Comparison of ENCODE assay signal across 8 cellular contexts in the genomic region with DNA sequence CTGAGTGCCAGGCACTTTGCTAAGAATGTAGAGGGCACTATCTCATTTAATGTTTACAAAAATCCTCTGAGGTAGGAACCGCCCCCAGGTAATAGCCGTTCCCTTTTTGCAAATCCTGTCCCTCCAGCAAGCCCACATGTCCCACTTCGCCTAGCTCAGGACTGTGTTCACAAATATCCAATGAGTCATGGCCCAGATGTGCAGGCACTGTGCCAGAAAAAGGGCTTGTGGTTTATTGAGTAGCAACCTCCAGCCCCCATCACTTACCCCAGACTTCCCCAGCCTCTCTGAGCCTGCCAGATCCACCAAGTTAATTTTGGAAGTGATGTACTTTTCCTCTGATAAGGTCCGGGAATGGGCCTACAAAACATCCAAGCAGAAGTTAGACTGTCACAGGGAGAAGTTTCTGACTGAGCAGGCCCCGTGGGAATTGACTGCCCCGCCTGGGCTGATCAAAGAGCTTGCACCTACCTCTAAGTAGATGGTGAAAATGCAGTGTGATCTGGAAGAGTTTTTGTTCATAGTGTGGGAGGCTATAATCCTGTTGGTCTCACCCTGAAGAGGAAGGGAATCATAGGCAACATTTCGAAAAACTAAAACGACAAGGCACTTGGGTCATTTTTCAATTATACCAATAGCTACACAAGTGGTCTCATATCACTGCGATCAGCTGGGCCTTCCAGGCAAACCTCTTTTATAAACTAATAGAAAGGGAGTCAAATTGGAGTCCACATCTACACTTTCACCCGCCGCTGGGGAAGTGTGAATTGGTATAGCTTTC. TPM values are rescaled to one million over a fixed set of nuclear protein-coding genes. Genes with fewer than 3 reads are reported as not detected.
A peak's percentile ranks its signal among the peaks of the same experiment; 100 is the strongest.
DNase-seq lines count a peak whose midpoint lies in the region; ATAC-seq and TF ChIP-seq lines count a peak whose summit lies in the region.

No MANE protein-coding gene starts in this region.

- H3K4me3 ChIP-seq in RWPE2 (ENCODE audit: severe bottlenecking), result no peak overlapping the region
- H3K4me3 ChIP-seq in lung, result no peak overlapping the region

- peak; percentile 93 for ATAC-seq in RWPE2 (ENCODE audit: low read depth)
- ATAC-seq in lung (ENCODE audit: insufficient read depth, low FRiP score), result no peak
- no peak for ATAC-seq in GM19455 (IDR thresholded peaks at IDR 0.05; ENCODE audit: unreplicated experiment)

- H3K36me3 ChIP-seq in RWPE2 (ENCODE audit: low read depth) (no peaks in the 10 kb centered on the region), lung (ENCODE audit: control insufficient read depth in 2 of 2, insufficient read depth in 2 of 2, low read length in 2 of 2) (no peaks in the 10 kb centered on the region)

- peaks cover 6% of the 10 kb centered on the region for H3K27me3 Mint-ChIP-seq in HFFc6 (ENCODE audit: insufficient read depth)
- no peaks in the 10 kb centered on the region for H3K27me3 Mint-ChIP-seq in T-helper 2 cell treated with Interferon-gamma antibody and Interleukin-4, amounts not matched to agents 5 μg/mL and 100 μg/mL, for 36 hours (ENCODE audit: low read depth)

- no peaks in the 10 kb centered on the region for H3K9me3 ChIP-seq in RWPE2 (ENCODE audit: severe bottlenecking)
- no peaks in the 10 kb centered on the region for H3K9me3 ChIP-seq in lung (ENCODE audit: control insufficient read depth in 2 of 2, insufficient read depth in 1 of 2, low read length in 1 of 2)

- H3K27me3 ChIP-seq in RWPE2 (ENCODE audit: insufficient read depth, poor library complexity, severe bottlenecking) (no peaks in the 10 kb centered on the region), lung (ENCODE audit: control insufficient read depth, insufficient read depth) (no peaks in the 10 kb centered on the region)

- H3K4me1 ChIP-seq in RWPE2 (ENCODE audit: insufficient read depth, poor library complexity, severe bottlenecking) (peaks cover 11% of the 10 kb centered on the region), lung (ENCODE audit: control insufficient read depth in 2 of 2, insufficient read depth in 2 of 2, low read length in 2 of 2) (no peaks in the 10 kb centered on the region)

- peak; percentile 82 for DNase-seq in CD1c-positive myeloid dendritic cell (ENCODE audit: extremely low spot score)
- peak; percentile 79 for DNase-seq in HFFc6
- peak; percentile 86 for DNase-seq in RWPE2 (ENCODE audit: low spot score)
- peak; percentile 65 for DNase-seq in brain pericyte (ENCODE audit: low read depth, low spot score)
- DNase-seq in lung (ENCODE audit: low spot score), result peak; percentile 67
- DNase-seq in stimulated activated CD8-positive, alpha-beta memory T cell treated with anti-CD3 and anti-CD28 coated beads, Interleukin-7, amount 100 ng/mL, for 48 hours (ENCODE audit: extremely low read depth in 1 of 2, low read depth in 1 of 2), result peak; percentile 9 to 39
- no peak for DNase-seq in T-helper 2 cell treated with Interferon-gamma antibody and Interleukin-4, amounts not matched to agents 5 μg/mL and 100 μg/mL, for 36 hours (ENCODE audit: low spot score)

- WGBS in lung, 2 donors, result 44 to 51% methylated on average over 11 of the region's 11 CpGs

- no peaks in the 10 kb centered on the region for H3K36me3 Mint-ChIP-seq in HFFc6 (ENCODE audit: low read depth)
- H3K36me3 Mint-ChIP-seq in T-helper 2 cell treated with Interferon-gamma antibody and Interleukin-4, amounts not matched to agents 5 μg/mL and 100 μg/mL, for 36 hours (ENCODE audit: low read depth), result no peaks in the 10 kb centered on the region

- no peak overlapping the region; the same call in 1 of the 2 replicates for H3K4me3 Mint-ChIP-seq in HFFc6
- H3K4me3 Mint-ChIP-seq in T-helper 2 cell treated with Interferon-gamma antibody and Interleukin-4, amounts not matched to agents 5 μg/mL and 100 μg/mL, for 36 hours, result no peak overlapping the region

- H3K27ac ChIP-seq in RWPE2 (ENCODE audit: poor library complexity, severe bottlenecking) (no peak overlapping the region), lung (ENCODE audit: low read depth in 1 of 2, low read length in 1 of 2) (peak overlapping the region in 1 of 2 donors; percentile 68)

- no peaks in the 10 kb centered on the region for H3K9me3 Mint-ChIP-seq in HFFc6
- no peaks in the 10 kb centered on the region for H3K9me3 Mint-ChIP-seq in T-helper 2 cell treated with Interferon-gamma antibody and Interleukin-4, amounts not matched to agents 5 μg/mL and 100 μg/mL, for 36 hours

- H3K27ac Mint-ChIP-seq in HFFc6, result no peak overlapping the region
- no peak overlapping the region for H3K27ac Mint-ChIP-seq in T-helper 2 cell treated with Interferon-gamma antibody and Interleukin-4, amounts not matched to agents 5 μg/mL and 100 μg/mL, for 36 hours

- TF ChIP-seq CTCF in HFFc6 (IDR thresholded peaks at IDR 0.05) (no peak), RWPE2 (IDR thresholded peaks at IDR 0.05; ENCODE audit: poor library complexity, severe bottlenecking) (no peak), lung (IDR thresholded peaks at IDR 0.05; ENCODE audit: control extremely low read depth, extremely low read depth) (no peak)

- peaks cover 16% of the 10 kb centered on the region for H3K4me1 Mint-ChIP-seq in HFFc6 (ENCODE audit: low read depth)
- H3K4me1 Mint-ChIP-seq in T-helper 2 cell treated with Interferon-gamma antibody and Interleukin-4, amounts not matched to agents 5 μg/mL and 100 μg/mL, for 36 hours (ENCODE audit: low read depth), result peaks cover 2% of the 10 kb centered on the region

RNA-seq across cellular contexts. Expression of a gene that starts 15.7 kb away (rescaled TPM):
- total RNA-seq in HFFc6 (2021; fragmentation: NEBNext Ultra II Directional; extraction: Animal tissue kit (Norgen Biotek cat#: 25700)), result 1 to 10 TPM; 5.0 to 8.6 (median 5.7) TPM
- 10 to 100 TPM; 18.2 to 18.4 TPM for total RNA-seq in lung
- polyA plus RNA-seq in lung, result 10 to 100 TPM; 13.6 to 17.6 TPM

RNA-seq across cellular contexts. Expression of a gene that starts 15.8 kb away (rescaled TPM):
- total RNA-seq in HFFc6 (2021; fragmentation: NEBNext Ultra II Directional; extraction: Animal tissue kit (Norgen Biotek cat#: 25700)), result 10 to 100 TPM; 26.6 to 34.5 (median 28.5) TPM
- total RNA-seq in lung, result 10 to 100 TPM; 13.4 to 27.5 TPM
- 10 to 100 TPM; 15.2 to 20.7 TPM for polyA plus RNA-seq in lung
